ENCODE assay signal across 9 cellular contexts in the genomic region with DNA sequence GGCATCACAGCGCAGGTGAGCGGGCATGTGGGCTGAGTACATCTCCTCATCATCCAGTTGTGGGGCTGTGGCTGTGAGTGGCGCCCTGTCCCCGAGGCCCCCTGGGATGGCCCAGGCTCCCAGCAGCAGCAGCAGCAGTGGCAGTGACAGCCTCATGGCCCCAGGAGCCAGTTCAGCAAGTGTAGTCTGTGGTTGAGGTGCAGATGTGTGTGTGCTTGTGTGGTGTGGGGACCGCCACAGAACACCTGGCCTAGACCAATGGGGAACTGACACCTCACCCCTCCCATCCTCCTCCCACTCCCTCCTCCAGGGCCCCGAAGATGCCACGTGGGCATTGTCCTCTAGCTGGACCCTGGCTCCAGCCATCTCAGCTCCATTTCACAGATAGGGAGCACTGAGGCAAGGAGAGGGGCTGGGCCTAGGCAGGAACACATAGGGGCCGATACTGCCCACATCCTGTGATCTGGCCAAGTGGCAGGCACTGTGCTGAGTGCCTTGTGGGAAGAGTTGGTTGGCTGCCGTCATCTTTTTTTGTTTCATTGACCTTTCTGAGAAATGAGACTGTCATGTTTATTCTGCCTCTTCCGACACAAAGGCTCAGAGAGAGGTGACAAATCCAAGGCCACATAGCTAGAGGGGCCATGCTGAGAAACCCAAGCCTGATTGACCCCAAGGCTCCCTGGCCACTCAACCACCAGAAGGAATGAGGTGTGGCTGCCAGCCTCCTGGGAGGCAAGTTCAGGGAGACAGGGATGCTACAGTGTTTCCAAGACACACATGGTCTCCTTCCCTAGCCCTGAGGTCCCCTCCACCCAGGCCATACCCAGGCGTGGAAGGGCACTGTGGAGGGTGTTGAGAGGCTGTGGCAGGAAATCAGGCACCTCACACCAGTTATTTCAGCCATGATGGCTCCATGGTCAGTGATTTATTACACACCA. TPM values are rescaled to one million over a fixed set of nuclear protein-coding genes. Genes with fewer than 3 reads are reported as not detected.
DNase-seq lines count a peak whose midpoint lies in the region; ATAC-seq lines count a peak whose summit lies in the region.
"Had no signal": no experiment of that assay in that cellular context is flagged by ENCODE, and none has a peak within 500 bp of the region (broad histone marks: within the 10 kb centered on the region; RNA-seq: fewer than 3 reads in every experiment).

A gene with protein sequence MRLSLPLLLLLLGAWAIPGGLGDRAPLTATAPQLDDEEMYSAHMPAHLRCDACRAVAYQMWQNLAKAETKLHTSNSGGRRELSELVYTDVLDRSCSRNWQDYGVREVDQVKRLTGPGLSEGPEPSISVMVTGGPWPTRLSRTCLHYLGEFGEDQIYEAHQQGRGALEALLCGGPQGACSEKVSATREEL (minus strand): TSS at position 213 of the 938 bp plus-strand sequence. CDS start 57 bp downstream, at position 156.

- H3K9me3 ChIP-seq in CD4-positive, CD25-positive, alpha-beta regulatory T cell (ENCODE audit: control insufficient read depth in 2 of 2, low read length in 2 of 2) = no peaks in the 10 kb centered on the region
- H3K9me3 ChIP-seq in neuronal stem cell (replicated peaks in 1 of 2; ENCODE audit: control insufficient read depth in 2 of 2, insufficient read depth in 1 of 2, low read depth in 1 of 2, low read length in 2 of 2) (peaks cover 0 to 17% of the 10 kb centered on the region in 2 donors), mesenchymal stem cell (ENCODE audit: control insufficient read depth, low read length) (no peaks in the 10 kb centered on the region)

- peak in 2 of 3 donors; percentile 71 to 87 for DNase-seq in CD4-positive, CD25-positive, alpha-beta regulatory T cell
- DNase-seq in activated CD8-positive, alpha-beta memory T cell treated with anti-CD3 and anti-CD28 coated beads, Interleukin-2, amount 50 U/mL, for 48 hours = peak; percentile 85
- DNase-seq in neuronal stem cell (ENCODE audit: low spot score) (no peak), NCI-H2081 treated with DMSO at 0.1 percent for 48 hours (lab: John Stamatoyannopoulos, UW) (no peak), NCI-H748 (lab: John Stamatoyannopoulos, UW; ENCODE audit: unreplicated experiment) (no peak), mesenchymal stem cell (no peak)

- no peak within 1 kb of the TSS for H2BK12ac ChIP-seq in neuronal stem cell (ENCODE audit: low read length)
- H2BK12ac ChIP-seq in mesenchymal stem cell (ENCODE audit: low read length in 2 of 2) = no peak within 1 kb of the TSS

- peak within 1 kb of the TSS; percentile 32 for H2BK120ac ChIP-seq in neuronal stem cell (ENCODE audit: low read depth, low read length)
- no peak within 1 kb of the TSS for H2BK120ac ChIP-seq in mesenchymal stem cell (ENCODE audit: low read depth, low read length)

- H3K4ac ChIP-seq in neuronal stem cell (ENCODE audit: low read length) (no peak within 1 kb of the TSS), mesenchymal stem cell (ENCODE audit: low read depth in 1 of 2, low read length in 2 of 2) (no peak within 1 kb of the TSS)

- H3K9ac ChIP-seq in neuronal stem cell (ENCODE audit: low read depth, low read length, poor library complexity) (peak within 1 kb of the TSS; percentile 27), mesenchymal stem cell (ENCODE audit: low read length) (no peak within 1 kb of the TSS)

- peak within 1 kb of the TSS; percentile 65 for H3K27ac ChIP-seq in CD4-positive, CD25-positive, alpha-beta regulatory T cell (ENCODE audit: insufficient read depth, low read length, poor library complexity, severe bottlenecking)
- H3K27ac ChIP-seq in neuronal stem cell (replicated peaks; ENCODE audit: low read length) (no peak within 1 kb of the TSS), mesenchymal stem cell (ENCODE audit: low read length, poor library complexity, severe bottlenecking) (no peak within 1 kb of the TSS)

- no peaks in the 10 kb centered on the region for H3K36me3 Mint-ChIP-seq in CD4-positive, CD25-positive, alpha-beta regulatory T cell

- H3K4me3 ChIP-seq in CD4-positive, CD25-positive, alpha-beta regulatory T cell (ENCODE audit: low read depth, low read length) = peak within 1 kb of the TSS; percentile 7
- peak within 1 kb of the TSS in 1 of 2 donors; percentile 23 for H3K4me3 ChIP-seq in neuronal stem cell (ENCODE audit: low read length in 2 of 2)
- H3K4me3 ChIP-seq in mesenchymal stem cell (ENCODE audit: insufficient read depth in 1 of 2, low read depth in 1 of 2, low read length in 2 of 2) = no peak within 1 kb of the TSS

- H3K4me2 ChIP-seq in neuronal stem cell (ENCODE audit: insufficient read depth, low read length, poor library complexity, severe bottlenecking) = no peak within 1 kb of the TSS
- H3K4me2 ChIP-seq in mesenchymal stem cell (ENCODE audit: low read length, poor library complexity, severe bottlenecking) = no peak within 1 kb of the TSS

- H2AK5ac ChIP-seq in neuronal stem cell (ENCODE audit: low read depth, low read length) (no peak within 1 kb of the TSS), mesenchymal stem cell (ENCODE audit: low read length, severe bottlenecking) (no peak within 1 kb of the TSS)

- no peak within 1 kb of the TSS for H3K18ac ChIP-seq in neuronal stem cell (ENCODE audit: low read length)
- H3K18ac ChIP-seq in mesenchymal stem cell (ENCODE audit: low read depth in 1 of 2, low read length in 2 of 2) = no peak within 1 kb of the TSS

- peaks cover 0 to 61% (median 30%) of the 10 kb centered on the region in 4 donors for H3K4me1 Mint-ChIP-seq in CD4-positive, CD25-positive, alpha-beta regulatory T cell

- WGBS in neuronal stem cell (ENCODE audit: extremely low coverage in 2 of 2, insufficient read length in 2 of 2, insufficient replicate concordance in 1 of 2), 2 donors = no CpG with 5 or more reads among the region's 11 CpGs
- 78% methylated on average over 8 of the region's 11 CpGs for WGBS in mesenchymal stem cell

- H2BK5ac ChIP-seq in neuronal stem cell (ENCODE audit: low read length) = no peak within 1 kb of the TSS
- no peak within 1 kb of the TSS for H2BK5ac ChIP-seq in mesenchymal stem cell (ENCODE audit: low read depth, low read length, poor library complexity, severe bottlenecking)

- H3K79me1 ChIP-seq in neuronal stem cell (ENCODE audit: low read depth, low read length) (peaks cover 2% of the 10 kb centered on the region), mesenchymal stem cell (replicated peaks; ENCODE audit: low read length, poor library complexity, severe bottlenecking) (no peaks in the 10 kb centered on the region)

- H2BK15ac ChIP-seq in neuronal stem cell (ENCODE audit: low read length) (peak within 1 kb of the TSS; percentile 60), mesenchymal stem cell (ENCODE audit: low read depth, poor library complexity, severe bottlenecking) (no peak within 1 kb of the TSS)

- peak within 1 kb of the TSS; percentile 41 to 95 (median 66) for H3K4me3 Mint-ChIP-seq in CD4-positive, CD25-positive, alpha-beta regulatory T cell

- H4K91ac ChIP-seq in neuronal stem cell (ENCODE audit: low read depth, low read length, poor library complexity) (no peak within 1 kb of the TSS), mesenchymal stem cell (ENCODE audit: low read length) (no peak within 1 kb of the TSS)

- H3K27me3 ChIP-seq in CD4-positive, CD25-positive, alpha-beta regulatory T cell (ENCODE audit: control insufficient read depth, insufficient read depth, low read length) = no peaks in the 10 kb centered on the region
- peaks cover 24 to 57% (median 37%) of the 10 kb centered on the region in 3 experiments for H3K27me3 ChIP-seq in neuronal stem cell (ENCODE audit: control insufficient read depth in 3 of 3, insufficient read depth in 3 of 3, low read depth in 1 of 3, low read length in 3 of 3)
- H3K27me3 ChIP-seq in mesenchymal stem cell (ENCODE audit: control insufficient read depth in 1 of 2, insufficient read depth in 1 of 2, low read length in 2 of 2) = peaks cover 11 to 23% of the 10 kb centered on the region in 2 experiments

- no peaks in the 10 kb centered on the region for H3K27me3 Mint-ChIP-seq in CD4-positive, CD25-positive, alpha-beta regulatory T cell

- H4K8ac ChIP-seq in neuronal stem cell (ENCODE audit: low read depth, low read length) (no peak within 1 kb of the TSS), mesenchymal stem cell (ENCODE audit: low read length) (no peak within 1 kb of the TSS)

- H3K14ac ChIP-seq in neuronal stem cell (ENCODE audit: low read length) (no peak within 1 kb of the TSS), mesenchymal stem cell (ENCODE audit: low read length in 2 of 2) (no peak within 1 kb of the TSS)

- peak; percentile 43 to 56 for ATAC-seq in CD4-positive, CD25-positive, alpha-beta regulatory T cell (ENCODE audit: low read depth in 2 of 2)
- ATAC-seq in GM19397 (IDR thresholded peaks at IDR 0.05; ENCODE audit: unreplicated experiment) (peak; percentile 38), HG03439 (IDR thresholded peaks at IDR 0.05; ENCODE audit: unreplicated experiment) (peak; percentile 37)

- H3K23ac ChIP-seq in neuronal stem cell (ENCODE audit: low read depth, low read length, poor library complexity) (no peak within 1 kb of the TSS), mesenchymal stem cell (ENCODE audit: low read length in 2 of 2) (no peak within 1 kb of the TSS)

- peak within 1 kb of the TSS; percentile 60 to 88 (median 85) for H3K27ac Mint-ChIP-seq in CD4-positive, CD25-positive, alpha-beta regulatory T cell

- peaks cover 0 to 1% (median 0%) of the 10 kb centered on the region in 7 donors for H3K9me3 Mint-ChIP-seq in CD4-positive, CD25-positive, alpha-beta regulatory T cell

- H3K4me1 ChIP-seq in CD4-positive, CD25-positive, alpha-beta regulatory T cell (ENCODE audit: control insufficient read depth, insufficient read depth, low read length, poor library complexity, severe bottlenecking) = peaks cover 56% of the 10 kb centered on the region
- H3K4me1 ChIP-seq in neuronal stem cell (ENCODE audit: control insufficient read depth in 2 of 2, insufficient read depth in 1 of 2, low read depth in 1 of 2, low read length in 2 of 2) (peaks cover 2 to 9% of the 10 kb centered on the region in 2 donors), mesenchymal stem cell (ENCODE audit: control insufficient read depth, insufficient read depth, low read depth, low read length) (peaks cover 32% of the 10 kb centered on the region)

- H2AFZ ChIP-seq in neuronal stem cell (ENCODE audit: low read length) = peak within 1 kb of the TSS; percentile 69
- H2AFZ ChIP-seq in mesenchymal stem cell (ENCODE audit: low read depth, low read length) = no peak within 1 kb of the TSS

- no peaks in the 10 kb centered on the region for H3K36me3 ChIP-seq in CD4-positive, CD25-positive, alpha-beta regulatory T cell (ENCODE audit: control insufficient read depth, insufficient read depth, low read length)
- H3K36me3 ChIP-seq in neuronal stem cell (replicated peaks in 1 of 2; ENCODE audit: control insufficient read depth in 2 of 2, insufficient read depth in 2 of 2, low read length in 2 of 2) (no peaks in the 10 kb centered on the region), mesenchymal stem cell (ENCODE audit: control insufficient read depth in 1 of 2, insufficient read depth in 2 of 2, low read depth in 1 of 2, low read length in 2 of 2) (no peaks in the 10 kb centered on the region)

RNA-seq across cellular contexts. Expression of the gene that starts here (rescaled TPM):
- 2.2 TPM for total RNA-seq in CD4-positive, CD25-positive, alpha-beta regulatory T cell
- polyA plus RNA-seq in CD4-positive, CD25-positive, alpha-beta regulatory T cell = 1 to 10 TPM in 2 of 4 donors, under 1 TPM in 2; 0.39 to 1.7 (median 1.0) TPM
- polyA plus RNA-seq in neuronal stem cell (2013, experiment 1 of 2) = 0.31 TPM
- 0.32 TPM for polyA plus RNA-seq in neuronal stem cell (2013, experiment 2 of 2)
- polyA plus RNA-seq in mesenchymal stem cell (2013, experiment 1 of 2) = not detected
- polyA plus RNA-seq in mesenchymal stem cell (2013, experiment 2 of 2) = not detected
- total RNA-seq: endothelial cell of umbilical vein had no signal
- polyA plus RNA-seq: endothelial cell of umbilical vein had no signal

Comparison
In these comparisons a context has a peak if more than half of its experiments do, and no peak if none do; other contexts are left out.
1. DNase-seq: peak in CD4-positive, CD25-positive, alpha-beta regulatory T cell (2 of 3) and activated CD8-positive, alpha-beta memory T cell treated with anti-CD3 and anti-CD28 coated beads, Interleukin-2, amount 50 U/mL, for 48 hours (single experiment); none in neuronal stem cell (single experiment), NCI-H2081 treated with DMSO at 0.1 percent for 48 hours (single experiment), NCI-H748 (single experiment) and mesenchymal stem cell (single experiment).
2. Peak in every context shown above with its lines, with median percentiles within 50 percentile points of each other: ATAC-seq.